Comparison of ENCODE assay signal across 1 cellular context in the genomic region with DNA sequence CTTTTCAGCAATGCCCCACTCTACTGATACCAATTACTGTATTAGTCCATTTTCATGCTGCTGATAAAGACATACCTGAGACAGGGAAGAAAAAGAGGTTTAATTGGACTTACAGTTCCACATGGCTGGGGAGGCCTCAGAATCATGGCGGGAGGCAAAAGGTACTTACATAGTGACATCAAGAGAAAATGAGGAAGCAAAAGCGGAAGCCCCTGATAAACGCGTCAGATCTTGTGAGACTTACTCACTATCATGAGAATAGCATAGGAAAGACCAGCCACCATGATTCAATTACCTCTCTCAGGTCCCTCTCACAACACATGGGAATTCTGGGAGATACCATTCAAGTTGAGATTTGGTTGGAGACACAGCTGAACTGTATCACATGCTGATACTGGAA.
A peak's percentile ranks its signal among the peaks of the same experiment; 100 is the strongest.
TF ChIP-seq lines count a peak whose summit lies in the region.

No MANE protein-coding gene starts in this region.

TF ChIP-seq in K562, 482 proteins besides CTCF, POLR2A, EP300 and RAD21 (continued from another document):
- TF ChIP-seq CHAMP1 (IDR thresholded peaks at IDR 0.05) (0 out of 2 replicates have a peak, but pooled peaks have one; percentile 37), PRDM10 (IDR thresholded peaks at IDR 0.05; ENCODE audit: partially characterized antibody) (peak; percentile 49), EHMT2 (IDR thresholded peaks at IDR 0.05) (peak; percentile 36; the same call in 1 of the 2 replicates), ZNF592 (IDR thresholded peaks at IDR 0.05) (0 out of 2 replicates have a peak, but pooled peaks have one; percentile 10)
